19 cellular contexts compared by ENCODE assay signal in the genomic region with DNA sequence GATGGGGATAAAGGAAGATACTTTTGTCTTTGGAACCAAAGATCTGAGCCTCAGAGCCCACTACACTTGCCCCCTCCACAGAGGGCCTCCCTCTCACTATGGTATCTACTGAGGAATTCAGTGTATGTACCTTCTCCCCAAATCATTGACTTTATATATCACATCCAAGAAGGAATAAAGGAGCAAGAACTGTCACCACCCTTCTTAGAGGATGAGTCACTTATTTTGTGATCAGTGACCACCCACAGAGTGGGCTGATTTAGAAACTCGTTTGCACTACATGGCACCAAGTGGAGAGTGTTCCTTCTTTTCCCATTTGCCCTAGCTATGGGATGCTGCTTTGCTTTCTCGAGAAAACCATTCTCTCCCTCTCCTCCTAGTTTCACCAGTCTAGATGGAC. TPM values are rescaled to one million over a fixed set of nuclear protein-coding genes. Genes with fewer than 3 reads are reported as not detected.
DNase-seq lines count a peak whose midpoint lies in the region; ATAC-seq and TF ChIP-seq lines count a peak whose summit lies in the region.
"Had no signal": no experiment of that assay in that cellular context is flagged by ENCODE, and none has a peak within 500 bp of the region (broad histone marks: within the 10 kb centered on the region; RNA-seq: fewer than 3 reads in every experiment).

No MANE protein-coding gene starts in this region.

- WGBS in mesenchymal stem cell, result 57% methylated on average over 2 of the region's 2 CpGs

- H3K27me3 ChIP-seq in CD4-positive, CD25-positive, alpha-beta regulatory T cell (ENCODE audit: control insufficient read depth, insufficient read depth, low read length), result no peaks in the 10 kb centered on the region
- H3K27me3 ChIP-seq in mesenchymal stem cell (ENCODE audit: control insufficient read depth in 1 of 2, insufficient read depth in 1 of 2, low read length in 2 of 2), result no peaks in the 10 kb centered on the region
- H3K27me3 ChIP-seq: heart left ventricle had no signal

- no peak for DNase-seq in CD4-positive, CD25-positive, alpha-beta regulatory T cell
- DNase-seq in GM12864 (ENCODE audit: low read depth), result no peak
- no peak for DNase-seq in activated T-helper 1 cell treated with anti-CD3 and anti-CD28 coated beads, Interleukin-12 subunit alpha, Interleukin-12 subunit beta, Interleukin-2, Interleukin-4 antibody, amounts not matched to agents 30 ng/mL and 10 ng/mL and 1 ng/mL, durations not matched to agents 14 hours and 24 hours and 36 hours (ENCODE audit: low spot score)
- peak; percentile 15 for DNase-seq in mesenchymal stem cell
- DNase-seq in RKO (ENCODE audit: low spot score), result no peak
- no peak for DNase-seq in NCI-H526 (lab: John Stamatoyannopoulos, UW)
- DNase-seq in SW 1271 (lab: John Stamatoyannopoulos, UW), result no peak
- DNase-seq: HCEC 1CT; heart left ventricle; MM.1S; NCI-H2081 treated with DMSO at 0.1 percent for 48 hours; NCI-H82; right cardiac atrium; stimulated activated CD4-positive, alpha-beta T cell treated with anti-CD3 and anti-CD28 coated beads, Interleukin-2, amount 100 ng/mL, for 48 hours; stimulated activated naive CD4-positive, alpha-beta T cell had no signal

- peaks cover 36 to 91% (median 72%) of the 10 kb centered on the region in 4 donors for H3K4me1 Mint-ChIP-seq in CD4-positive, CD25-positive, alpha-beta regulatory T cell
- H3K4me1 Mint-ChIP-seq in activated T-helper 1 cell treated with anti-CD3 and anti-CD28 coated beads, Interleukin-12 subunit alpha, Interleukin-12 subunit beta, Interleukin-2, Interleukin-4 antibody, amounts not matched to agents 30 ng/mL and 10 ng/mL and 1 ng/mL, durations not matched to agents 14 hours and 24 hours and 36 hours (ENCODE audit: low read depth), result peaks cover 88% of the 10 kb centered on the region

- no peaks in the 10 kb centered on the region for H3K36me3 ChIP-seq in CD4-positive, CD25-positive, alpha-beta regulatory T cell (ENCODE audit: control insufficient read depth, insufficient read depth, low read length)
- H3K36me3 ChIP-seq in mesenchymal stem cell (ENCODE audit: control insufficient read depth in 1 of 2, insufficient read depth in 2 of 2, low read depth in 1 of 2, low read length in 2 of 2), result peaks cover 0 to 8% of the 10 kb centered on the region in 2 experiments

- no peak for TF ChIP-seq CTCF in GM12864 (IDR thresholded peaks at IDR 0.05; ENCODE audit: low read depth, low read length, missing control alignments)

- intact Hi-C loops in activated T-helper 1 cell treated with anti-CD3 and anti-CD28 coated beads, Interleukin-12 subunit alpha, Interleukin-12 subunit beta, Interleukin-2, Interleukin-4 antibody, amounts not matched to agents 30 ng/mL and 10 ng/mL and 1 ng/mL, durations not matched to agents 14 hours and 24 hours and 36 hours (cut with micrococcal nuclease), result loop anchor here (2.0 to 10.0 kb wide), 2 partner anchors 15 to 1001 kb away; no protein-coding TSS in a partner anchor

- no peak overlapping the region for H3K4me2 ChIP-seq in mesenchymal stem cell (ENCODE audit: low read length, poor library complexity, severe bottlenecking)

- H2BK15ac ChIP-seq in mesenchymal stem cell (ENCODE audit: low read depth, poor library complexity, severe bottlenecking), result no peak overlapping the region

- peaks cover 18% of the 10 kb centered on the region for H3K36me3 Mint-ChIP-seq in CD4-positive, CD25-positive, alpha-beta regulatory T cell
- H3K36me3 Mint-ChIP-seq in activated T-helper 1 cell treated with anti-CD3 and anti-CD28 coated beads, Interleukin-12 subunit alpha, Interleukin-12 subunit beta, Interleukin-2, Interleukin-4 antibody, amounts not matched to agents 30 ng/mL and 10 ng/mL and 1 ng/mL, durations not matched to agents 14 hours and 24 hours and 36 hours (ENCODE audit: low read depth), result peaks cover 30% of the 10 kb centered on the region

- H4K91ac ChIP-seq in mesenchymal stem cell (ENCODE audit: low read length), result no peak overlapping the region

- no peaks in the 10 kb centered on the region for H3K27me3 Mint-ChIP-seq in CD4-positive, CD25-positive, alpha-beta regulatory T cell
- H3K27me3 Mint-ChIP-seq in activated T-helper 1 cell treated with anti-CD3 and anti-CD28 coated beads, Interleukin-12 subunit alpha, Interleukin-12 subunit beta, Interleukin-2, Interleukin-4 antibody, amounts not matched to agents 30 ng/mL and 10 ng/mL and 1 ng/mL, durations not matched to agents 14 hours and 24 hours and 36 hours (ENCODE audit: insufficient read depth), result no peaks in the 10 kb centered on the region

- no peak overlapping the region for H4K8ac ChIP-seq in mesenchymal stem cell (ENCODE audit: low read length)

- ATAC-seq in CD4-positive, CD25-positive, alpha-beta regulatory T cell (ENCODE audit: low read depth in 2 of 2), result no peak
- ATAC-seq in GM21825 (IDR thresholded peaks at IDR 0.05; ENCODE audit: unreplicated experiment), result no peak
- ATAC-seq: heart left ventricle, right cardiac atrium, Right ventricle myocardium inferior had no signal

- H2AFZ ChIP-seq in mesenchymal stem cell (ENCODE audit: low read depth, low read length), result no peak overlapping the region

- no peak overlapping the region for H2BK120ac ChIP-seq in mesenchymal stem cell (ENCODE audit: low read depth, low read length)

- H3K79me1 ChIP-seq in mesenchymal stem cell (replicated peaks; ENCODE audit: low read length, poor library complexity, severe bottlenecking), result peaks cover 18% of the 10 kb centered on the region

- H3K4me3 ChIP-seq in CD4-positive, CD25-positive, alpha-beta regulatory T cell (ENCODE audit: low read depth, low read length), result peak overlapping the region; percentile 84
- H3K4me3 ChIP-seq in GM12864 (ENCODE audit: low read depth, low read length), result peak overlapping the region; percentile 37
- no peak overlapping the region for H3K4me3 ChIP-seq in mesenchymal stem cell (ENCODE audit: insufficient read depth in 1 of 2, low read depth in 1 of 2, low read length in 2 of 2)
- H3K4me3 ChIP-seq: heart left ventricle had no signal

- no peak overlapping the region for H2AK5ac ChIP-seq in mesenchymal stem cell (ENCODE audit: low read length, severe bottlenecking)

- no peak overlapping the region for H2BK12ac ChIP-seq in mesenchymal stem cell (ENCODE audit: low read length in 2 of 2)

- H3K9ac ChIP-seq in mesenchymal stem cell (ENCODE audit: low read length), result no peak overlapping the region

- H3K18ac ChIP-seq in mesenchymal stem cell (ENCODE audit: low read depth in 1 of 2, low read length in 2 of 2), result no peak overlapping the region

- H3K27ac ChIP-seq in CD4-positive, CD25-positive, alpha-beta regulatory T cell (ENCODE audit: insufficient read depth, low read length, poor library complexity, severe bottlenecking), result peak overlapping the region; percentile 62
- peak overlapping the region; percentile 49 for H3K27ac ChIP-seq in mesenchymal stem cell (ENCODE audit: low read length, poor library complexity, severe bottlenecking)
- H3K27ac ChIP-seq: heart left ventricle, VCaP had no signal

- H3K27ac Mint-ChIP-seq in CD4-positive, CD25-positive, alpha-beta regulatory T cell, result peak overlapping the region; percentile 90 to 94 (median 93)
- peak overlapping the region; percentile 87 for H3K27ac Mint-ChIP-seq in activated T-helper 1 cell treated with anti-CD3 and anti-CD28 coated beads, Interleukin-12 subunit alpha, Interleukin-12 subunit beta, Interleukin-2, Interleukin-4 antibody, amounts not matched to agents 30 ng/mL and 10 ng/mL and 1 ng/mL, durations not matched to agents 14 hours and 24 hours and 36 hours
- H3K27ac Mint-ChIP-seq: nephron had no signal

- no peak overlapping the region for H2BK5ac ChIP-seq in mesenchymal stem cell (ENCODE audit: low read depth, low read length, poor library complexity, severe bottlenecking)

- H3K9me3 ChIP-seq in CD4-positive, CD25-positive, alpha-beta regulatory T cell (ENCODE audit: control insufficient read depth in 2 of 2, low read length in 2 of 2), result no peaks in the 10 kb centered on the region
- no peaks in the 10 kb centered on the region for H3K9me3 ChIP-seq in mesenchymal stem cell (ENCODE audit: control insufficient read depth, low read length)
- H3K9me3 ChIP-seq: heart left ventricle had no signal

- H3K9me3 Mint-ChIP-seq in CD4-positive, CD25-positive, alpha-beta regulatory T cell, result peaks cover 0 to 2% (median 0%) of the 10 kb centered on the region in 7 donors
- no peaks in the 10 kb centered on the region for H3K9me3 Mint-ChIP-seq in activated T-helper 1 cell treated with anti-CD3 and anti-CD28 coated beads, Interleukin-12 subunit alpha, Interleukin-12 subunit beta, Interleukin-2, Interleukin-4 antibody, amounts not matched to agents 30 ng/mL and 10 ng/mL and 1 ng/mL, durations not matched to agents 14 hours and 24 hours and 36 hours
- H3K9me3 Mint-ChIP-seq: nephron had no signal

- H3K4me3 Mint-ChIP-seq in CD4-positive, CD25-positive, alpha-beta regulatory T cell, result peak overlapping the region; percentile 45 to 96 (median 88)
- H3K4me3 Mint-ChIP-seq in activated T-helper 1 cell treated with anti-CD3 and anti-CD28 coated beads, Interleukin-12 subunit alpha, Interleukin-12 subunit beta, Interleukin-2, Interleukin-4 antibody, amounts not matched to agents 30 ng/mL and 10 ng/mL and 1 ng/mL, durations not matched to agents 14 hours and 24 hours and 36 hours, result peak overlapping the region; percentile 71
- H3K4me3 Mint-ChIP-seq: nephron had no signal

- peaks cover 91% of the 10 kb centered on the region for H3K4me1 ChIP-seq in CD4-positive, CD25-positive, alpha-beta regulatory T cell (ENCODE audit: control insufficient read depth, insufficient read depth, low read length, poor library complexity, severe bottlenecking)
- H3K4me1 ChIP-seq in mesenchymal stem cell (ENCODE audit: control insufficient read depth, insufficient read depth, low read depth, low read length), result peaks cover 11% of the 10 kb centered on the region

- no peak overlapping the region for H3K23ac ChIP-seq in mesenchymal stem cell (ENCODE audit: low read length in 2 of 2)

- H3K4ac ChIP-seq in mesenchymal stem cell (ENCODE audit: low read depth in 1 of 2, low read length in 2 of 2), result no peak overlapping the region

- no peak overlapping the region for H3K14ac ChIP-seq in mesenchymal stem cell (ENCODE audit: low read length in 2 of 2)

RNA-seq across cellular contexts. Expression of a gene that starts 5.7 kb away (rescaled TPM):
- 98.0 TPM for total RNA-seq in CD4-positive, CD25-positive, alpha-beta regulatory T cell
- polyA plus RNA-seq in CD4-positive, CD25-positive, alpha-beta regulatory T cell, result 10 to 100 TPM; 56.9 to 83.9 (median 78.3) TPM
- total RNA-seq in activated T-helper 1 cell treated with anti-CD3 and anti-CD28 coated beads, Interleukin-12 subunit alpha, Interleukin-12 subunit beta, Interleukin-2, Interleukin-4 antibody, amounts not matched to agents 30 ng/mL and 10 ng/mL and 1 ng/mL, durations not matched to agents 14 hours and 24 hours and 36 hours, result 49.2 and 50.5 TPM in 2 replicates
- 32.0 TPM for polyA plus RNA-seq in mesenchymal stem cell (2013, experiment 1 of 2)
- polyA plus RNA-seq in mesenchymal stem cell (2013, experiment 2 of 2), result 34.5 TPM

Comparison
In these comparisons a context has a peak if more than half of its experiments do, and no peak if none do; other contexts are left out.
1. H3K4me3 ChIP-seq: peak in CD4-positive, CD25-positive, alpha-beta regulatory T cell (single experiment) and GM12864 (single experiment); none in mesenchymal stem cell (0 of 2).